Comparison of ENCODE assay signal across 1 cellular context in the genomic region with DNA sequence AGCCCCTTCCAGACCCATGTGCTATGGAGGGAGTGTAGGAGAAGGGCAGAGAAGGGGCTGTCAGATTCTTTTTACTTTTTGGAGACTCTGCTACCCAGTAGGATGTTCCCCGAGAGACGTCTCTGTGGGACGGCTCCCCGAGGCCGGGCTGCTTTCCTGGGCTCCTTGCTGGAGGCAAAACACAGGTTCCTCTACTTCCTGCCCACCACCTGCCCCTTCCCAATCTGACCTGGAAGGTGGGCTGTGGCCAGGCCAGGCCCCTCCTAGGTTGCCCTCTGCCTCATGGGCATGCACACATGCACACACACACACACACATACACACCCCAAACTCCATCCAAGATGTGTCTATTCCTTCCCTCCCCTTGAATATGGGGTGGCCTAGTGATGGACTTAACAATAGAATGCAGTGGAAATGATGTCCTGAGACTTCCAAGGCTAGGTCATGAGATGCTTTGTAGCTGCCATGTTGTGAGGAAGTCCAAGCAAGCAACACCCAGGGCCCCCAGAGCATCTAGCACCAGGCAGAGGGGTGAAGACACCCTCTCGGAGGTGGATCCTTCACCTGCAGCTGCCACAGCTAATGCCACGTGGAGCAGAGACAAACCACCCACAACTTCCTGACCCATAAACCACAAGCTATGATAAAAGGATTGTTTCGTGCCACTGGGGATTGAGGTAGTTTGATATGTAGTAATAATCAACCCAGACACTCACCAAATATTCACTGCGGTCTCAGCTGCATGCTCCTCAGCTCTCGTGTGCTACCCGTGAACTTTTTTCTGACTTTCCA.
TF ChIP-seq lines count a peak whose summit lies in the region.

No MANE protein-coding gene starts in this region.

TF ChIP-seq in HepG2, 621 proteins besides CTCF, POLR2A, EP300 and RAD21:
- TF ChIP-seq, protein P1, sequence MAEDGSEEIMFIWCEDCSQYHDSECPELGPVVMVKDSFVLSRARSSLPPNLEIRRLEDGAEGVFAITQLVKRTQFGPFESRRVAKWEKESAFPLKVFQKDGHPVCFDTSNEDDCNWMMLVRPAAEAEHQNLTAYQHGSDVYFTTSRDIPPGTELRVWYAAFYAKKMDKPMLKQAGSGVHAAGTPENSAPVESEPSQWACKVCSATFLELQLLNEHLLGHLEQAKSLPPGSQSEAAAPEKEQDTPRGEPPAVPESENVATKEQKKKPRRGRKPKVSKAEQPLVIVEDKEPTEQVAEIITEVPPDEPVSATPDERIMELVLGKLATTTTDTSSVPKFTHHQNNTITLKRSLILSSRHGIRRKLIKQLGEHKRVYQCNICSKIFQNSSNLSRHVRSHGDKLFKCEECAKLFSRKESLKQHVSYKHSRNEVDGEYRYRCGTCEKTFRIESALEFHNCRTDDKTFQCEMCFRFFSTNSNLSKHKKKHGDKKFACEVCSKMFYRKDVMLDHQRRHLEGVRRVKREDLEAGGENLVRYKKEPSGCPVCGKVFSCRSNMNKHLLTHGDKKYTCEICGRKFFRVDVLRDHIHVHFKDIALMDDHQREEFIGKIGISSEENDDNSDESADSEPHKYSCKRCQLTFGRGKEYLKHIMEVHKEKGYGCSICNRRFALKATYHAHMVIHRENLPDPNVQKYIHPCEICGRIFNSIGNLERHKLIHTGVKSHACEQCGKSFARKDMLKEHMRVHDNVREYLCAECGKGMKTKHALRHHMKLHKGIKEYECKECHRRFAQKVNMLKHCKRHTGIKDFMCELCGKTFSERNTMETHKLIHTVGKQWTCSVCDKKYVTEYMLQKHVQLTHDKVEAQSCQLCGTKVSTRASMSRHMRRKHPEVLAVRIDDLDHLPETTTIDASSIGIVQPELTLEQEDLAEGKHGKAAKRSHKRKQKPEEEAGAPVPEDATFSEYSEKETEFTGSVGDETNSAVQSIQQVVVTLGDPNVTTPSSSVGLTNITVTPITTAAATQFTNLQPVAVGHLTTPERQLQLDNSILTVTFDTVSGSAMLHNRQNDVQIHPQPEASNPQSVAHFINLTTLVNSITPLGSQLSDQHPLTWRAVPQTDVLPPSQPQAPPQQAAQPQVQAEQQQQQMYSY (CRISPR knock-in tag; IDR thresholded peaks at IDR 0.05) = no peak
- TF ChIP-seq JUN (CRISPR knock-in tag; IDR thresholded peaks at IDR 0.05) (no peak), ZNF709 (CRISPR knock-in tag; IDR thresholded peaks at IDR 0.05) (no peak), CENPX (CRISPR knock-in tag; IDR thresholded peaks at IDR 0.05) (no peak), ASH2L (IDR thresholded peaks at IDR 0.05; ENCODE audit: insufficient read length, low read depth, low read length) (no peak), SIX1 (CRISPR knock-in tag; IDR thresholded peaks at IDR 0.05; ENCODE audit: borderline replicate concordance) (no peak), ZNF619 (CRISPR knock-in tag; IDR thresholded peaks at IDR 0.05) (no peak), ZKSCAN5 (CRISPR knock-in tag; IDR thresholded peaks at IDR 0.05) (no peak), KDM1A (CRISPR knock-in tag; IDR thresholded peaks at IDR 0.05) (no peak), TAF1 (CRISPR knock-in tag; IDR thresholded peaks at IDR 0.05) (no peak), HIVEP1 (CRISPR knock-in tag; IDR thresholded peaks at IDR 0.05) (no peak)
- TF ChIP-seq, protein P2, sequence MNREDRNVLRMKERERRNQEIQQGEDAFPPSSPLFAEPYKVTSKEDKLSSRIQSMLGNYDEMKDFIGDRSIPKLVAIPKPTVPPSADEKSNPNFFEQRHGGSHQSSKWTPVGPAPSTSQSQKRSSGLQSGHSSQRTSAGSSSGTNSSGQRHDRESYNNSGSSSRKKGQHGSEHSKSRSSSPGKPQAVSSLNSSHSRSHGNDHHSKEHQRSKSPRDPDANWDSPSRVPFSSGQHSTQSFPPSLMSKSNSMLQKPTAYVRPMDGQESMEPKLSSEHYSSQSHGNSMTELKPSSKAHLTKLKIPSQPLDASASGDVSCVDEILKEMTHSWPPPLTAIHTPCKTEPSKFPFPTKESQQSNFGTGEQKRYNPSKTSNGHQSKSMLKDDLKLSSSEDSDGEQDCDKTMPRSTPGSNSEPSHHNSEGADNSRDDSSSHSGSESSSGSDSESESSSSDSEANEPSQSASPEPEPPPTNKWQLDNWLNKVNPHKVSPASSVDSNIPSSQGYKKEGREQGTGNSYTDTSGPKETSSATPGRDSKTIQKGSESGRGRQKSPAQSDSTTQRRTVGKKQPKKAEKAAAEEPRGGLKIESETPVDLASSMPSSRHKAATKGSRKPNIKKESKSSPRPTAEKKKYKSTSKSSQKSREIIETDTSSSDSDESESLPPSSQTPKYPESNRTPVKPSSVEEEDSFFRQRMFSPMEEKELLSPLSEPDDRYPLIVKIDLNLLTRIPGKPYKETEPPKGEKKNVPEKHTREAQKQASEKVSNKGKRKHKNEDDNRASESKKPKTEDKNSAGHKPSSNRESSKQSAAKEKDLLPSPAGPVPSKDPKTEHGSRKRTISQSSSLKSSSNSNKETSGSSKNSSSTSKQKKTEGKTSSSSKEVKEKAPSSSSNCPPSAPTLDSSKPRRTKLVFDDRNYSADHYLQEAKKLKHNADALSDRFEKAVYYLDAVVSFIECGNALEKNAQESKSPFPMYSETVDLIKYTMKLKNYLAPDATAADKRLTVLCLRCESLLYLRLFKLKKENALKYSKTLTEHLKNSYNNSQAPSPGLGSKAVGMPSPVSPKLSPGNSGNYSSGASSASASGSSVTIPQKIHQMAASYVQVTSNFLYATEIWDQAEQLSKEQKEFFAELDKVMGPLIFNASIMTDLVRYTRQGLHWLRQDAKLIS (CRISPR knock-in tag; IDR thresholded peaks at IDR 0.05) = no peak
- TF ChIP-seq, protein P3, sequence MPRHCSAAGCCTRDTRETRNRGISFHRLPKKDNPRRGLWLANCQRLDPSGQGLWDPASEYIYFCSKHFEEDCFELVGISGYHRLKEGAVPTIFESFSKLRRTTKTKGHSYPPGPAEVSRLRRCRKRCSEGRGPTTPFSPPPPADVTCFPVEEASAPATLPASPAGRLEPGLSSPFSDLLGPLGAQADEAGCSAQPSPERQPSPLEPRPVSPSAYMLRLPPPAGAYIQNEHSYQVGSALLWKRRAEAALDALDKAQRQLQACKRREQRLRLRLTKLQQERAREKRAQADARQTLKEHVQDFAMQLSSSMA (CRISPR knock-in tag; IDR thresholded peaks at IDR 0.05) = no peak
